ENCODE assay signal across 1 cellular context in the genomic region with DNA sequence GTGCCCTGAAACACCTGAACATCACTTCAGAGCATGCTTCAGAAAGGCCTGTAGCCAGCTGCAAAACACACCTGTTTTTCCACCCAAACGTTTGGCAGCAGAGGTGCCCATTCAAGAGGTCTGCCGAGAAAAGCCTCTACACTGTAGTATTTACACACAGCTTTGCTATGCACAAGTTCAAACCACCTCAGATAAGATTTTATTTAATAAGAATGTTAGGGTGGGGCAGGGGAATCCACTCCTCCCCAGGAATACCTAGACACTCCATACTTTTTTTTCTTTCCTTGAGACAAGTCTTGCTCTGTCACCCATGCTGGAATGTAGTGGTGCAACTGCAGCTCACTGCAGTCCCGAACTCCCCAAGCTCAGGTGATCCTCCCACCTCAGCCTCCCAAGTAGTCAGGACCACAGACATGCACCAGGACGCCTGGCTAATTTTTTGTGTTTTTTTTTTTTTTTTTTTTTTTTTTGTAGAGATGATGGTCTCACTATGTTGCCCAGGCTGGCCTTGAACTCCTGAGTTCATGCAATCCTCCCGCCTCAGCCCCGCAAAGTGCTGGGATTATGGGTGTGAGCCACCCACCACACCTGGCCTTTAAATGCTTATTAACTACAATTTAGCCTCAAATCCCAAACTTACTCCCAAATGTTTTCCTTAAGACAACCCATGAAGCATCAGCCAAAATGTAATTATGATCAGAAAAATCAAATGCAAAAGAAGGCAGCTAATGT.
TF ChIP-seq lines count a peak whose summit lies in the region.

No MANE protein-coding gene starts in this region.

TF ChIP-seq in IMR-90, 13 proteins besides CTCF, POLR2A, EP300 and RAD21:
- TF ChIP-seq MAZ (IDR thresholded peaks at IDR 0.05; ENCODE audit: borderline replicate concordance, low read depth, low read length) (no peak), RCOR1 (IDR thresholded peaks at IDR 0.05; ENCODE audit: insufficient replicate concordance, low read length) (no peak), FOS (IDR thresholded peaks at IDR 0.05; ENCODE audit: low read depth, low read length) (no peak), BHLHE40 (IDR thresholded peaks at IDR 0.05; ENCODE audit: low read depth, low read length) (no peak), CHD1 (IDR thresholded peaks at IDR 0.05; ENCODE audit: low read depth, low read length) (no peak), MXI1 (IDR thresholded peaks at IDR 0.05; ENCODE audit: borderline replicate concordance, low read depth, low read length) (no peak), CEBPB (IDR thresholded peaks at IDR 0.05; ENCODE audit: low read depth, low read length) (no peak), RFX5 (IDR thresholded peaks at IDR 0.05; ENCODE audit: low read depth, low read length) (no peak), NFE2L2 (IDR thresholded peaks at IDR 0.05; ENCODE audit: low read depth, low read length) (no peak), SMC3 (IDR thresholded peaks at IDR 0.05; ENCODE audit: low read depth, low read length) (no peak), MAFK (IDR thresholded peaks at IDR 0.05; ENCODE audit: low read depth, low read length) (no peak)
- TF ChIP-seq, protein P1, sequence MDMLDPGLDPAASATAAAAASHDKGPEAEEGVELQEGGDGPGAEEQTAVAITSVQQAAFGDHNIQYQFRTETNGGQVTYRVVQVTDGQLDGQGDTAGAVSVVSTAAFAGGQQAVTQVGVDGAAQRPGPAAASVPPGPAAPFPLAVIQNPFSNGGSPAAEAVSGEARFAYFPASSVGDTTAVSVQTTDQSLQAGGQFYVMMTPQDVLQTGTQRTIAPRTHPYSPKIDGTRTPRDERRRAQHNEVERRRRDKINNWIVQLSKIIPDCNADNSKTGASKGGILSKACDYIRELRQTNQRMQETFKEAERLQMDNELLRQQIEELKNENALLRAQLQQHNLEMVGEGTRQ (IDR thresholded peaks at IDR 0.05; ENCODE audit: low read depth, low read length) = no peak
- TF ChIP-seq, protein P2, sequence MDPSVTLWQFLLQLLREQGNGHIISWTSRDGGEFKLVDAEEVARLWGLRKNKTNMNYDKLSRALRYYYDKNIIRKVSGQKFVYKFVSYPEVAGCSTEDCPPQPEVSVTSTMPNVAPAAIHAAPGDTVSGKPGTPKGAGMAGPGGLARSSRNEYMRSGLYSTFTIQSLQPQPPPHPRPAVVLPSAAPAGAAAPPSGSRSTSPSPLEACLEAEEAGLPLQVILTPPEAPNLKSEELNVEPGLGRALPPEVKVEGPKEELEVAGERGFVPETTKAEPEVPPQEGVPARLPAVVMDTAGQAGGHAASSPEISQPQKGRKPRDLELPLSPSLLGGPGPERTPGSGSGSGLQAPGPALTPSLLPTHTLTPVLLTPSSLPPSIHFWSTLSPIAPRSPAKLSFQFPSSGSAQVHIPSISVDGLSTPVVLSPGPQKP (IDR thresholded peaks at IDR 0.05; ENCODE audit: borderline replicate concordance, low read depth, low read length) = no peak
